In genomic region chr11:35912436-35912835, GRCh38 we compare ENCODE assay signal across 1 cellular context. TPM values are rescaled to one million over a fixed set of nuclear protein-coding genes. Genes with fewer than 3 reads are reported as not detected.
"Had no signal": no experiment of that assay in that cellular context is flagged by ENCODE, and none has a peak within 500 bp of the region (broad histone marks: within the 10 kb centered on the region; RNA-seq: fewer than 3 reads in every experiment).

No MANE protein-coding gene starts in this region.

RNA-seq across cellular contexts. Expression of gene LDLRAD3, which starts 31.4 kb away (rescaled TPM):
- total RNA-seq: activated T-cell treated with anti-CD3 and anti-CD28 coated beads, Interleukin-2, amount 50 U/mL, for 72 hours had no signal
